Comparison of ENCODE assay signal across 1 cellular context in the genomic region with DNA sequence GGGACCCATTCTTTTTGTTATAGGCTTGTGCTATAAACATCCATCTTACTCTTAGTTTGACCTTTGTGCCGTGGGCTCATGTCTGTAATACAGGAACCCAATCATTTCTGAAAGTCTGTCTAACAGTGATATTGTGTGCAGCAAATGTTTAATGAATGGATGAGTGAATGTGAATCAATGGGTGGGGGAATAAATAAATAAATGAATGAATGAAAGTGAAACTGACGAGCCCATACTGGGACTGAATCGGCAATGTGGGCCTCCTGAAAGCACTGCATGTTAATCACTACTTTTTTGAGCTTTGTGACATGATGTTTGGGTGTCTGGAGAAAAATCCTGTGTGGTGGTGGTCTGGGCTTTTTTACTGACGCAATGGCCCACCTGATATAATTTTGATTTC.
TF ChIP-seq lines count a peak whose summit lies in the region.

No MANE protein-coding gene starts in this region.

TF ChIP-seq in SK-N-SH treated with all-trans-retinoic acid at 6 μM for 48 hours, 23 proteins besides CTCF, POLR2A, EP300 and RAD21 (continued from another document):
- TF ChIP-seq, protein P1, sequence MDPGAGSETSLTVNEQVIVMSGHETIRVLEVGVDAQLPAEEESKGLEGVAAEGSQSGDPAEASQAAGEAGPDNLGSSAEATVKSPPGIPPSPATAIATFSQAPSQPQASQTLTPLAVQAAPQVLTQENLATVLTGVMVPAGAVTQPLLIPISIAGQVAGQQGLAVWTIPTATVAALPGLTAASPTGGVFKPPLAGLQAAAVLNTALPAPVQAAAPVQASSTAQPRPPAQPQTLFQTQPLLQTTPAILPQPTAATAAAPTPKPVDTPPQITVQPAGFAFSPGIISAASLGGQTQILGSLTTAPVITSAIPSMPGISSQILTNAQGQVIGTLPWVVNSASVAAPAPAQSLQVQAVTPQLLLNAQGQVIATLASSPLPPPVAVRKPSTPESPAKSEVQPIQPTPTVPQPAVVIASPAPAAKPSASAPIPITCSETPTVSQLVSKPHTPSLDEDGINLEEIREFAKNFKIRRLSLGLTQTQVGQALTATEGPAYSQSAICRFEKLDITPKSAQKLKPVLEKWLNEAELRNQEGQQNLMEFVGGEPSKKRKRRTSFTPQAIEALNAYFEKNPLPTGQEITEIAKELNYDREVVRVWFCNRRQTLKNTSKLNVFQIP (CRISPR knock-in tag; IDR thresholded peaks at IDR 0.05; ENCODE audit: borderline replicate concordance, low read depth), result no peak
- TF ChIP-seq, protein P2, sequence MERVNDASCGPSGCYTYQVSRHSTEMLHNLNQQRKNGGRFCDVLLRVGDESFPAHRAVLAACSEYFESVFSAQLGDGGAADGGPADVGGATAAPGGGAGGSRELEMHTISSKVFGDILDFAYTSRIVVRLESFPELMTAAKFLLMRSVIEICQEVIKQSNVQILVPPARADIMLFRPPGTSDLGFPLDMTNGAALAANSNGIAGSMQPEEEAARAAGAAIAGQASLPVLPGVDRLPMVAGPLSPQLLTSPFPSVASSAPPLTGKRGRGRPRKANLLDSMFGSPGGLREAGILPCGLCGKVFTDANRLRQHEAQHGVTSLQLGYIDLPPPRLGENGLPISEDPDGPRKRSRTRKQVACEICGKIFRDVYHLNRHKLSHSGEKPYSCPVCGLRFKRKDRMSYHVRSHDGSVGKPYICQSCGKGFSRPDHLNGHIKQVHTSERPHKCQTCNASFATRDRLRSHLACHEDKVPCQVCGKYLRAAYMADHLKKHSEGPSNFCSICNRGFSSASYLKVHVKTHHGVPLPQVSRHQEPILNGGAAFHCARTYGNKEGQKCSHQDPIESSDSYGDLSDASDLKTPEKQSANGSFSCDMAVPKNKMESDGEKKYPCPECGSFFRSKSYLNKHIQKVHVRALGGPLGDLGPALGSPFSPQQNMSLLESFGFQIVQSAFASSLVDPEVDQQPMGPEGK (CRISPR knock-in tag; IDR thresholded peaks at IDR 0.05; ENCODE audit: borderline replicate concordance), result no peak
- TF ChIP-seq ARNTL (CRISPR knock-in tag; IDR thresholded peaks at IDR 0.05; ENCODE audit: borderline replicate concordance, low read depth), result no peak
